In genomic region chrX:49171752-49172279, GRCh38 we compare ENCODE assay signal across 8 cellular contexts. TPM values are rescaled to one million over a fixed set of nuclear protein-coding genes. Genes with fewer than 3 reads are reported as not detected.
DNase-seq lines count a peak whose midpoint lies in the region; ATAC-seq and TF ChIP-seq lines count a peak whose summit lies in the region.

Gene PLP2, plus strand, starts transcription at chrX:49171898. Its CDS starts 103 bp downstream, at chrX:49172001.

- H3K9me3 ChIP-seq in SK-N-SH (no peaks in the 10 kb centered on the region), right atrium auricular region (no peaks in the 10 kb centered on the region)

- no peaks in the 10 kb centered on the region for H4K20me1 ChIP-seq in SK-N-SH (ENCODE audit: insufficient read depth)

- peak; percentile 49 for ATAC-seq in HG03354 (IDR thresholded peaks at IDR 0.05; ENCODE audit: poor library complexity, severe bottlenecking, unreplicated experiment)

- TF ChIP-seq EP300 in SK-N-SH (IDR thresholded peaks at IDR 0.05; ENCODE audit: borderline replicate concordance in 1 of 2, low read depth in 1 of 2, low read length in 1 of 2): no peak

- no peaks in the 10 kb centered on the region for H3K9me3 Mint-ChIP-seq in activated naive CD8-positive, alpha-beta T cell treated with anti-CD3 and anti-CD28 coated beads for 36 hours

- H3K27me3 Mint-ChIP-seq in activated naive CD8-positive, alpha-beta T cell treated with anti-CD3 and anti-CD28 coated beads for 36 hours: no peaks in the 10 kb centered on the region

- H3K27ac Mint-ChIP-seq in activated naive CD8-positive, alpha-beta T cell treated with anti-CD3 and anti-CD28 coated beads for 36 hours: peak within 1 kb of the TSS; percentile 87

- no peak within 1 kb of the TSS for H2AFZ ChIP-seq in SK-N-SH (ENCODE audit: low read depth)

- TF ChIP-seq CTCF in SK-N-SH (IDR thresholded peaks at IDR 0.05): no peak
- no peak for TF ChIP-seq CTCF in right atrium auricular region (IDR thresholded peaks at IDR 0.05)

- H3K4me1 Mint-ChIP-seq in activated naive CD8-positive, alpha-beta T cell treated with anti-CD3 and anti-CD28 coated beads for 36 hours: peaks cover 22% of the 10 kb centered on the region

- DNase-seq in NCI-H524 (lab: John Stamatoyannopoulos, UW) (peak; percentile 59 to 68), NCI-H524 treated with DMSO at 0.1 percent for 48 hours (lab: John Stamatoyannopoulos, UW) (no peak), SK-N-SH (peak; percentile 76), right atrium auricular region (ENCODE audit: low spot score) (no peak), skeletal muscle cell (ENCODE audit: low read depth) (no peak), HuH-7.5 (ENCODE audit: low spot score) (no peak)
- peak; percentile 70 for DNase-seq in activated naive CD8-positive, alpha-beta T cell treated with anti-CD3 and anti-CD28 coated beads for 36 hours

- POLR2A ChIA-PET in SK-N-SH (lab: Yijun Ruan, JAX): interaction anchor here (1.5 kb wide), 1 partner anchor 8 kb away, joined by 5 read pairs; no protein-coding TSS in a partner anchor

- no peak for TF ChIP-seq RAD21 in SK-N-SH (IDR thresholded peaks at IDR 0.05; ENCODE audit: low read length)

- H3F3A ChIP-seq in SK-N-SH (replicated peaks; ENCODE audit: insufficient read depth): peaks cover 9% of the 10 kb centered on the region

- peak within 1 kb of the TSS; percentile 87 for H3K9ac ChIP-seq in SK-N-SH

- no peaks in the 10 kb centered on the region for H3K9me2 ChIP-seq in SK-N-SH

- H3K27me3 ChIP-seq in SK-N-SH (ENCODE audit: insufficient read depth) (no peaks in the 10 kb centered on the region; the same call in 1 of the 2 replicates), right atrium auricular region (no peaks in the 10 kb centered on the region)

- peaks cover 22% of the 10 kb centered on the region; the same call in 1 of the 2 replicates for H3K79me2 ChIP-seq in SK-N-SH (ENCODE audit: insufficient read depth)

- peak within 1 kb of the TSS; percentile 77 for H3K4me2 ChIP-seq in SK-N-SH

- H3K4me3 ChIP-seq in SK-N-SH (ENCODE audit: low read depth in 2 of 2, low read length in 1 of 2) (peak within 1 kb of the TSS; percentile 58 to 66), right atrium auricular region (peak within 1 kb of the TSS; percentile 48 to 64), skeletal muscle cell (ENCODE audit: low read depth, low read length) (peak within 1 kb of the TSS; percentile 68)

- H3K36me3 ChIP-seq in SK-N-SH (replicated peaks in 1 of 2; ENCODE audit: control insufficient read depth in 1 of 2, insufficient read depth in 2 of 2, low read length in 1 of 2) (no peaks in the 10 kb centered on the region), right atrium auricular region (peaks cover 22% of the 10 kb centered on the region)

- peaks cover 0 to 6% of the 10 kb centered on the region in 2 experiments; a peak in 1 of 4 replicates for H3K4me1 ChIP-seq in SK-N-SH (ENCODE audit: control insufficient read depth in 1 of 2, insufficient read depth in 2 of 2, low read depth in 1 of 2, low read length in 1 of 2)
- H3K4me1 ChIP-seq in right atrium auricular region: peaks cover 0 to 10% of the 10 kb centered on the region in 2 donors

- WGBS in SK-N-SH (ENCODE audit: low lambda C conversion rate): 18% methylated on average over 11 of the region's 46 CpGs

- peaks cover 16% of the 10 kb centered on the region for H3K36me3 Mint-ChIP-seq in activated naive CD8-positive, alpha-beta T cell treated with anti-CD3 and anti-CD28 coated beads for 36 hours

- peak within 1 kb of the TSS; percentile 36 to 59; a peak in 3 of 4 replicates for H3K27ac ChIP-seq in SK-N-SH (ENCODE audit: low read depth in 2 of 2, low read length in 1 of 2)
- H3K27ac ChIP-seq in right atrium auricular region: peak within 1 kb of the TSS; percentile 89 to 91

- peak within 1 kb of the TSS; percentile 82 for H3K4me3 Mint-ChIP-seq in activated naive CD8-positive, alpha-beta T cell treated with anti-CD3 and anti-CD28 coated beads for 36 hours

- CTCF ChIA-PET in SK-N-SH (lab: Yijun Ruan, JAX): interaction anchor here (0.9 to 1.2 kb wide), 2 partner anchors 16 to 21 kb away, joined by 3 to 5 read pairs; no protein-coding TSS in a partner anchor

TF ChIP-seq in SK-N-SH, 30 proteins besides CTCF, POLR2A, EP300 and RAD21 (continues in another document):
- TF ChIP-seq IRF3 (IDR thresholded peaks at IDR 0.05; ENCODE audit: low read depth, low read length) (no peak), TAF1 (IDR thresholded peaks at IDR 0.05; ENCODE audit: borderline replicate concordance, low read depth, low read length) (no peak), NFIC (IDR thresholded peaks at IDR 0.05; ENCODE audit: borderline replicate concordance) (no peak), FOXM1 (IDR thresholded peaks at IDR 0.05; ENCODE audit: low read depth) (no peak), SMC3 (IDR thresholded peaks at IDR 0.05; ENCODE audit: low read depth, low read length) (no peak), EZH2phosphoT487 (IDR thresholded peaks at IDR 0.05; ENCODE audit: borderline replicate concordance, low read depth) (no peak), TEAD4 (IDR thresholded peaks at IDR 0.05; ENCODE audit: borderline replicate concordance, insufficient read depth) (no peak), FOXJ3 (CRISPR knock-in tag; IDR thresholded peaks at IDR 0.05) (0 out of 2 replicates have a peak, but pooled peaks have one; percentile 21), SIN3A (IDR thresholded peaks at IDR 0.05; ENCODE audit: borderline replicate concordance, low read depth, low read length) (no peak), USF1 (IDR thresholded peaks at IDR 0.05; ENCODE audit: borderline replicate concordance, low read depth) (no peak), FOSL2 (IDR thresholded peaks at IDR 0.05; ENCODE audit: borderline replicate concordance, low read depth) (no peak), TCF12 (IDR thresholded peaks at IDR 0.05) (peak; percentile 20; the same call in 1 of the 2 replicates), MEF2A (IDR thresholded peaks at IDR 0.05; ENCODE audit: borderline replicate concordance, low read depth) (no peak), CHD2 (IDR thresholded peaks at IDR 0.05; ENCODE audit: low read length, partially characterized antibody) (no peak), ZBTB33 (IDR thresholded peaks at IDR 0.05; ENCODE audit: borderline replicate concordance, low read depth) (no peak), YY1 (IDR thresholded peaks at IDR 0.05; ENCODE audit: low read depth) (no peak), RXRA (IDR thresholded peaks at IDR 0.05; ENCODE audit: borderline replicate concordance, low read depth) (no peak), GABPA (IDR thresholded peaks at IDR 0.05; ENCODE audit: low read depth) (no peak), PBX3 (IDR thresholded peaks at IDR 0.05) (no peak), RFX5 (IDR thresholded peaks at IDR 0.05; ENCODE audit: low read length) (no peak), JUND (IDR thresholded peaks at IDR 0.05) (0 out of 2 replicates have a peak, but pooled peaks have one; percentile 14), POLR2AphosphoS5 (IDR thresholded peaks at IDR 0.05; ENCODE audit: low read depth, low read length) (no peak), GATA2 (CRISPR knock-in tag; IDR thresholded peaks at IDR 0.05) (no peak), MXI1 (IDR thresholded peaks at IDR 0.05; ENCODE audit: low read depth, low read length) (no peak; the same call in 1 of the 2 replicates)

RNA-seq across cellular contexts. Expression of gene PLP2, which starts in this region (rescaled TPM):
- polyA plus RNA-seq in SK-N-SH (2012; rRNA removed): 95.7 and 146 TPM in 2 replicates
- 115 and 135 TPM in 2 replicates for polyA plus RNA-seq in SK-N-SH (2012; cell fraction: cytosol; rRNA removed)
- 31.3 and 37.4 TPM in 2 replicates for polyA plus RNA-seq in SK-N-SH (2012; cell fraction: nucleus; rRNA removed)
- 10 to 100 TPM; 46.8 to 48.2 TPM for total RNA-seq in activated naive CD8-positive, alpha-beta T cell treated with anti-CD3 and anti-CD28 coated beads for 36 hours
- total RNA-seq in right atrium auricular region: 10 to 100 TPM; 47.8 to 64.8 TPM

Comparison
In these comparisons a context has a peak if more than half of its experiments do, and no peak if none do; other contexts are left out.
1. DNase-seq: peak in NCI-H524 (2 of 2), SK-N-SH (single experiment) and activated naive CD8-positive, alpha-beta T cell treated with anti-CD3 and anti-CD28 coated beads for 36 hours (single experiment); none in NCI-H524 treated with DMSO at 0.1 percent for 48 hours (single experiment), right atrium auricular region (single experiment), skeletal muscle cell (single experiment) and HuH-7.5 (single experiment).
2. Peak in every context shown above with its lines, with median percentiles within 50 percentile points of each other: H3K4me3 ChIP-seq.